Comparison of ENCODE assay signal across 8 cellular contexts in genomic region chr13:113216165-113217056, GRCh38. TPM values are rescaled to one million over a fixed set of nuclear protein-coding genes. Genes with fewer than 3 reads are reported as not detected.
DNase-seq lines count a peak whose midpoint lies in the region; ATAC-seq and TF ChIP-seq lines count a peak whose summit lies in the region.

No MANE protein-coding gene starts in this region.

- BruUV-seq in Calu3 (replicated peaks; lab: Mats Ljungman, UMichigan), result no TSS peak

- H3K36me3 Mint-ChIP-seq in Calu3 (ENCODE audit: insufficient read depth, unreplicated experiment), result no peaks in the 10 kb centered on the region
- H3K36me3 Mint-ChIP-seq in naive thymus-derived CD8-positive, alpha-beta T cell, result peaks cover 6 to 41% (median 8%) of the 10 kb centered on the region in 3 donors

- H3K27me3 Mint-ChIP-seq in Calu3 (ENCODE audit: unreplicated experiment), result no peaks in the 10 kb centered on the region
- H3K27me3 Mint-ChIP-seq in naive thymus-derived CD8-positive, alpha-beta T cell, result no peaks in the 10 kb centered on the region

- POLR2A ChIA-PET in naive thymus-derived CD8-positive, alpha-beta T cell (lab: Charles Lee), result no interaction called here

- H3K9me3 Mint-ChIP-seq in Calu3 (ENCODE audit: low read depth, unreplicated experiment), result no peaks in the 10 kb centered on the region
- no peaks in the 10 kb centered on the region for H3K9me3 Mint-ChIP-seq in naive thymus-derived CD8-positive, alpha-beta T cell

- H3K4me3 Mint-ChIP-seq in Calu3 (ENCODE audit: low read depth, unreplicated experiment), result no peak overlapping the region
- H3K4me3 Mint-ChIP-seq in naive thymus-derived CD8-positive, alpha-beta T cell, result no peak overlapping the region

- no peaks in the 10 kb centered on the region for H3K36me3 ChIP-seq in kidney epithelial cell (ENCODE audit: control insufficient read depth, insufficient read depth, low read length)

- in situ Hi-C loops in astrocyte of the spinal cord (cut with HindIII; ENCODE audit: low sequenced_read_pairs), result no loop called here

- H3K4me3 ChIP-seq in astrocyte of the spinal cord (ENCODE audit: low read depth, low read length), result no peak overlapping the region
- H3K4me3 ChIP-seq in kidney epithelial cell (ENCODE audit: low read depth, low read length), result no peak overlapping the region

- no peak overlapping the region for H3K27ac Mint-ChIP-seq in Calu3 (ENCODE audit: unreplicated experiment)
- H3K27ac Mint-ChIP-seq in naive thymus-derived CD8-positive, alpha-beta T cell, result peak overlapping the region in 2 of 10 donors; percentile 6 to 40

- CTCF ChIA-PET in Calu3 (lab: Charles Lee), result no interaction called here

- TF ChIP-seq CTCF in Calu3 (IDR thresholded peaks at IDR 0.05; ENCODE audit: unreplicated experiment) (no peak), astrocyte of the spinal cord (IDR thresholded peaks at IDR 0.05; ENCODE audit: low read depth, low read length) (no peak), kidney epithelial cell (IDR thresholded peaks at IDR 0.05; ENCODE audit: insufficient read depth, low read length, poor library complexity, severe bottlenecking) (no peak)

- DNase-seq in Calu3, result peak; percentile 20
- peak; percentile 81 for DNase-seq in LHCN-M2 (ENCODE audit: low read depth)
- peak; percentile 86 for DNase-seq in astrocyte of the spinal cord (ENCODE audit: low read depth, low spot score)
- peak; percentile 38 for DNase-seq in kidney epithelial cell (ENCODE audit: low read depth)
- DNase-seq in naive thymus-derived CD8-positive, alpha-beta T cell, result no peak
- no peak for DNase-seq in NCI-H524 treated with DMSO at 0.1 percent for 48 hours (lab: John Stamatoyannopoulos, UW)

- no peak for ATAC-seq in naive thymus-derived CD8-positive, alpha-beta T cell
- no peak for ATAC-seq in GM21526 (IDR thresholded peaks at IDR 0.05; ENCODE audit: low FRiP score, unreplicated experiment)
- ATAC-seq in GM18873 (IDR thresholded peaks at IDR 0.05; ENCODE audit: low FRiP score, unreplicated experiment), result no peak

- H3K4me1 Mint-ChIP-seq in Calu3 (ENCODE audit: low read depth, unreplicated experiment), result peaks cover 8% of the 10 kb centered on the region
- peaks cover 7 to 19% (median 17%) of the 10 kb centered on the region in 4 donors for H3K4me1 Mint-ChIP-seq in naive thymus-derived CD8-positive, alpha-beta T cell

- intact Hi-C loops in Calu3 (cut with micrococcal nuclease; ENCODE audit: unreplicated experiment), result no loop called here

- H3K27me3 ChIP-seq in kidney epithelial cell (ENCODE audit: control insufficient read depth, insufficient read depth, low read length), result no peaks in the 10 kb centered on the region

RNA-seq across cellular contexts. Expression of gene CUL4A, which starts 7.0 kb away (rescaled TPM):
- total RNA-seq in Calu3 (2022) (27.3 and 32.1 TPM in 2 replicates), LHCN-M2 (2014; rRNA removed) (113 and 190 TPM in 2 replicates), kidney epithelial cell (90.4 and 96.0 TPM in 2 replicates)
- polyA plus RNA-seq in LHCN-M2 (2012), result 53.0 TPM
- 10 to 100 TPM; 83.2 to 90.8 TPM for total RNA-seq in naive thymus-derived CD8-positive, alpha-beta T cell
- polyA plus RNA-seq in naive thymus-derived CD8-positive, alpha-beta T cell, result 10 to 100 TPM; 36.1 to 49.2 (median 36.7) TPM

RNA-seq across cellular contexts. Expression of gene PCID2, which starts 7.9 kb away (rescaled TPM):
- 21.1 and 21.2 TPM in 2 replicates for total RNA-seq in Calu3 (2022)
- total RNA-seq in LHCN-M2 (2014; rRNA removed), result 83.8 and 90.8 TPM in 2 replicates
- polyA plus RNA-seq in LHCN-M2 (2012), result 53.5 TPM
- total RNA-seq in kidney epithelial cell, result 34.8 and 36.9 TPM in 2 replicates
- 10 to 100 TPM; 73.8 to 73.9 TPM for total RNA-seq in naive thymus-derived CD8-positive, alpha-beta T cell
- polyA plus RNA-seq in naive thymus-derived CD8-positive, alpha-beta T cell, result 10 to 100 TPM; 64.6 to 68.6 (median 66.9) TPM

RNA-seq across cellular contexts. Expression of gene PROZ, which starts 58.0 kb away (rescaled TPM):
- total RNA-seq in Calu3 (2022) (not detected in 2 replicates), LHCN-M2 (2014; rRNA removed) (not detected in 2 replicates), kidney epithelial cell (not detected in 2 replicates)
- 0.07 TPM for polyA plus RNA-seq in LHCN-M2 (2012)
- total RNA-seq in naive thymus-derived CD8-positive, alpha-beta T cell, result not detected
- not detected for polyA plus RNA-seq in naive thymus-derived CD8-positive, alpha-beta T cell

Comparison
In these comparisons a context has a peak if more than half of its experiments do, and no peak if none do; other contexts are left out.
1. DNase-seq: peak in Calu3 (single experiment), LHCN-M2 (single experiment), astrocyte of the spinal cord (single experiment) and kidney epithelial cell (single experiment); none in naive thymus-derived CD8-positive, alpha-beta T cell (0 of 10) and NCI-H524 treated with DMSO at 0.1 percent for 48 hours (single experiment).